8 cellular contexts compared by ENCODE assay signal in genomic region chr12:27710592-27711311, GRCh38. TPM values are rescaled to one million over a fixed set of nuclear protein-coding genes. Genes with fewer than 3 reads are reported as not detected.
DNase-seq lines count a peak whose midpoint lies in the region; ATAC-seq, FAIRE-seq and TF ChIP-seq lines count a peak whose summit lies in the region.

TSS of gene MRPS35 (plus strand) at chr12:27710832. CDS start at chr12:27710844, 12 bp downstream.

- H4K20me1 ChIP-seq in astrocyte (ENCODE audit: insufficient read depth, low read length), result peaks cover 24% of the 10 kb centered on the region

- no peaks in the 10 kb centered on the region for H3K9me3 ChIP-seq in astrocyte (ENCODE audit: insufficient read depth, low read depth, low read length)

- H3K4me3 Mint-ChIP-seq in astrocyte (ENCODE audit: unreplicated experiment), result peak within 1 kb of the TSS; percentile 97

- H3K4me2 ChIP-seq in astrocyte (ENCODE audit: low read length), result peak within 1 kb of the TSS; percentile 90

- H3K36me3 ChIP-seq in astrocyte (ENCODE audit: insufficient read depth, low read length), result no peaks in the 10 kb centered on the region

- no peaks in the 10 kb centered on the region for H3K4me1 ChIP-seq in astrocyte (ENCODE audit: insufficient read depth, low read length)

- peak; percentile 89 for TF ChIP-seq POLR2A in GM18505 (IDR thresholded peaks at IDR 0.05; ENCODE audit: borderline replicate concordance, extremely low read depth, insufficient read depth, insufficient read length)

- peak within 1 kb of the TSS; percentile 87 for H3K4me3 ChIP-seq in astrocyte (ENCODE audit: insufficient read depth, low read depth, low read length)

- peaks cover 19% of the 10 kb centered on the region for H3K4me1 Mint-ChIP-seq in astrocyte (ENCODE audit: low read depth, unreplicated experiment)

- no peaks in the 10 kb centered on the region for H3K27me3 Mint-ChIP-seq in astrocyte (ENCODE audit: low read depth, unreplicated experiment)

- no peak for TF ChIP-seq CTCF in astrocyte (IDR thresholded peaks at IDR 0.05; ENCODE audit: insufficient read depth, low read depth, low read length)

- DNase-seq in NCI-H2029 (lab: John Stamatoyannopoulos, UW) (peak; percentile 64), T-helper 22 cell (ENCODE audit: low read depth) (peak; percentile 83), astrocyte (ENCODE audit: low read depth) (peak; percentile 90), hepatic stellate cell (ENCODE audit: low spot score) (peak; percentile 78), retina (peak; percentile 97), epidermal melanocyte (ENCODE audit: insufficient read length, low spot score) (no peak)

- H3K9ac ChIP-seq in astrocyte (ENCODE audit: low read length), result peak within 1 kb of the TSS; percentile 93

- no peak for FAIRE-seq in astrocyte (lab: Jason Lieb, UNC)

- ATAC-seq in GM18505 (IDR thresholded peaks at IDR 0.05; ENCODE audit: unreplicated experiment), result peak; percentile 98
- peak; percentile 95 for ATAC-seq in HG02938 (IDR thresholded peaks at IDR 0.05; ENCODE audit: unreplicated experiment)

- peak within 1 kb of the TSS; percentile 98 for H2AFZ ChIP-seq in astrocyte (ENCODE audit: low read depth, low read length)

- peaks cover 52% of the 10 kb centered on the region for H3K79me2 ChIP-seq in astrocyte (ENCODE audit: insufficient read depth, low read length)

- H3K36me3 Mint-ChIP-seq in astrocyte (ENCODE audit: low read depth, unreplicated experiment), result no peaks in the 10 kb centered on the region

- peaks cover 2% of the 10 kb centered on the region for H3K9me3 Mint-ChIP-seq in astrocyte (ENCODE audit: unreplicated experiment)

- no peaks in the 10 kb centered on the region for H3K27me3 ChIP-seq in astrocyte (ENCODE audit: insufficient read depth, low read length)

- peak within 1 kb of the TSS; percentile 82 for H3K27ac ChIP-seq in astrocyte (ENCODE audit: low read depth, low read length)

- peak within 1 kb of the TSS; percentile 81 for H3K27ac Mint-ChIP-seq in astrocyte (ENCODE audit: unreplicated experiment)

RNA-seq across cellular contexts. Expression of gene MRPS35, which starts in this region (rescaled TPM):
- total RNA-seq in astrocyte, result 48.2 and 50.4 TPM in 2 replicates
